8 cellular contexts compared by ENCODE assay signal in the genomic region with DNA sequence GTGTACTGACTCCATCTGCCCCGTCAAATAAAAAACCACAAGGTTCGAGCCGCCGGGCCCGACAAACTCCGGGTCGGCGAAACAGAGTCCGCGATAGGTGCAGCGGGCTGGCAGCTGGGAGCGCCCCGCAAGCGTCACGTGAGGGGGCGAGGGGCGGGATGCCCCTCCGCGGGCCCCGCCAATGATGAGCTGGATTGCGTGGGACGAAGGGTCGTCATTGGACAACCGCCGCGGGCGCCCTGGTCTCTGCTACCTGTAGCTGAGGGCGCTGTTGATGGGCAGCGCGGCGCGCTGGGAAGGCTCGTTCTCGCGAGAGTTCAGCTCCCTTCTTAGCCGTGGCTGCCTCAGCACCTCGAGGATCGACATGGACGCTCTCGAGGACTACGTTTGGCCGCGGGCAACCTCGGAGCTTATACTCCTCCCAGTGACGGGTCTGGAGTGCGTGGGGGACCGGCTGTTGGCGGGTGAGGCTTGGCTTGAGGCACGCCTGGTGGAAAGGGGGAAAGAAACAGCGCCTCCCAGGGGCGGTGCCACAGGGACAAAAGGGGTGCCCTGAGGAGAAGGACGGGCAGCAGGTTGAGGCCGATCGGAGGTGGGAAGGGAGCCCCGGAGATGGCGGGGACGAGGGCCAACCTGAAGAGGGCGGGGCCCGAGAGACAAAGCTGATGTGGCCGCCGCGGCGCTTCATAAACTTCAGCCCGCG. TPM values are rescaled to one million over a fixed set of nuclear protein-coding genes. Genes with fewer than 3 reads are reported as not detected.
DNase-seq lines count a peak whose midpoint lies in the region; ATAC-seq, FAIRE-seq and TF ChIP-seq lines count a peak whose summit lies in the region.

A gene with protein sequence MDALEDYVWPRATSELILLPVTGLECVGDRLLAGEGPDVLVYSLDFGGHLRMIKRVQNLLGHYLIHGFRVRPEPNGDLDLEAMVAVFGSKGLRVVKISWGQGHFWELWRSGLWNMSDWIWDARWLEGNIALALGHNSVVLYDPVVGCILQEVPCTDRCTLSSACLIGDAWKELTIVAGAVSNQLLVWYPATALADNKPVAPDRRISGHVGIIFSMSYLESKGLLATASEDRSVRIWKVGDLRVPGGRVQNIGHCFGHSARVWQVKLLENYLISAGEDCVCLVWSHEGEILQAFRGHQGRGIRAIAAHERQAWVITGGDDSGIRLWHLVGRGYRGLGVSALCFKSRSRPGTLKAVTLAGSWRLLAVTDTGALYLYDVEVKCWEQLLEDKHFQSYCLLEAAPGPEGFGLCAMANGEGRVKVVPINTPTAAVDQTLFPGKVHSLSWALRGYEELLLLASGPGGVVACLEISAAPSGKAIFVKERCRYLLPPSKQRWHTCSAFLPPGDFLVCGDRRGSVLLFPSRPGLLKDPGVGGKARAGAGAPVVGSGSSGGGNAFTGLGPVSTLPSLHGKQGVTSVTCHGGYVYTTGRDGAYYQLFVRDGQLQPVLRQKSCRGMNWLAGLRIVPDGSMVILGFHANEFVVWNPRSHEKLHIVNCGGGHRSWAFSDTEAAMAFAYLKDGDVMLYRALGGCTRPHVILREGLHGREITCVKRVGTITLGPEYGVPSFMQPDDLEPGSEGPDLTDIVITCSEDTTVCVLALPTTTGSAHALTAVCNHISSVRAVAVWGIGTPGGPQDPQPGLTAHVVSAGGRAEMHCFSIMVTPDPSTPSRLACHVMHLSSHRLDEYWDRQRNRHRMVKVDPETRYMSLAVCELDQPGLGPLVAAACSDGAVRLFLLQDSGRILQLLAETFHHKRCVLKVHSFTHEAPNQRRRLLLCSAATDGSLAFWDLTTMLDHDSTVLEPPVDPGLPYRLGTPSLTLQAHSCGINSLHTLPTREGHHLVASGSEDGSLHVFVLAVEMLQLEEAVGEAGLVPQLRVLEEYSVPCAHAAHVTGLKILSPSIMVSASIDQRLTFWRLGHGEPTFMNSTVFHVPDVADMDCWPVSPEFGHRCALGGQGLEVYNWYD (plus strand): TSS at position 324 of the 703 bp plus-strand sequence. CDS start 41 bp downstream, at position 365.

- H2AFZ ChIP-seq in SU-DHL-6 (ENCODE audit: low read depth, low read length, severe bottlenecking): peak within 1 kb of the TSS; percentile 82

- peaks cover 29% of the 10 kb centered on the region for H3K79me2 ChIP-seq in SU-DHL-6 (ENCODE audit: insufficient read depth, low read length)

- peaks cover 0 to 16% (median 7%) of the 10 kb centered on the region in 3 donors for H3K4me1 ChIP-seq in pancreas
- peaks cover 0 to 23% (median 18%) of the 10 kb centered on the region in 4 donors for H3K4me1 ChIP-seq in tibial artery

- H3K4me3 ChIP-seq in SU-DHL-6 (ENCODE audit: insufficient read depth, low read length, poor library complexity, severe bottlenecking): peak within 1 kb of the TSS; percentile 90
- peak within 1 kb of the TSS; percentile 57 to 75 (median 60) for H3K4me3 ChIP-seq in pancreas
- H3K4me3 ChIP-seq in tibial artery: peak within 1 kb of the TSS; percentile 72 to 77

- peaks cover 6% of the 10 kb centered on the region; the same call in 1 of the 2 replicates for H4K20me1 ChIP-seq in SU-DHL-6 (ENCODE audit: low read depth, low read length)

- H3K9me3 ChIP-seq in SU-DHL-6 (ENCODE audit: insufficient read depth, low read length) (no peaks in the 10 kb centered on the region), pancreas (no peaks in the 10 kb centered on the region), tibial artery (no peaks in the 10 kb centered on the region)

- peak within 1 kb of the TSS; percentile 88 for H3K4me2 ChIP-seq in SU-DHL-6 (ENCODE audit: low read depth, low read length, poor library complexity, severe bottlenecking)

- TF ChIP-seq CTCF in GM12873 (IDR thresholded peaks at IDR 0.05; ENCODE audit: insufficient read depth, low read depth, low read length, missing control alignments) (peak; percentile 48), SU-DHL-6 (IDR thresholded peaks at IDR 0.05; ENCODE audit: insufficient read depth, low read length, poor library complexity, severe bottlenecking) (peak; percentile 36), pancreas (IDR thresholded peaks at IDR 0.05) (peak in 1 of 4 donors; percentile 17), tibial artery (IDR thresholded peaks at IDR 0.05) (peak; percentile 14 to 39)

- DNase-seq in NCI-H128 (lab: John Stamatoyannopoulos, UW; ENCODE audit: unreplicated experiment) (peak; percentile 96), Right ventricle myocardium superior (peak; percentile 99), pancreas (peak; percentile 97 to 99 (median 98)), tibial artery (peak; percentile 98 to 99)
- DNase-seq in activated naive CD8-positive, alpha-beta T cell treated with anti-CD3 and anti-CD28 coated beads, Interleukin-2, amount 50 U/mL, for 16 hours (ENCODE audit: low read depth, low spot score): peak; percentile 93

- FAIRE-seq in pancreas (lab: Jason Lieb, UNC): no peak

- ATAC-seq in HG02759 (IDR thresholded peaks at IDR 0.05; ENCODE audit: unreplicated experiment) (peak; percentile 90), Right ventricle myocardium superior (ENCODE audit: poor library complexity) (peak; percentile 92), pancreas (peak; percentile 90 to 95 (median 91))

- H3K9ac ChIP-seq in SU-DHL-6 (ENCODE audit: low read length): peak within 1 kb of the TSS; percentile 99

- no peaks in the 10 kb centered on the region for H3K27me3 ChIP-seq in SU-DHL-6 (ENCODE audit: low read length)
- no peaks in the 10 kb centered on the region for H3K27me3 ChIP-seq in pancreas
- no peaks in the 10 kb centered on the region for H3K27me3 ChIP-seq in tibial artery

- H3K36me3 ChIP-seq in SU-DHL-6 (ENCODE audit: low read length): no peaks in the 10 kb centered on the region
- no peaks in the 10 kb centered on the region for H3K36me3 ChIP-seq in pancreas
- H3K36me3 ChIP-seq in tibial artery: peaks cover 0 to 39% (median 9%) of the 10 kb centered on the region in 3 donors

- H3F3A ChIP-seq in SU-DHL-6 (ENCODE audit: insufficient read depth): peaks cover 7% of the 10 kb centered on the region; the same call in 1 of the 2 replicates

- intact Hi-C loops in Right ventricle myocardium superior (cut with DNase I): no loop called here
- intact Hi-C loops in pancreas (cut with DNase I): no loop called here
- intact Hi-C loops in tibial artery (cut with DNase I; ENCODE audit: low total_unique reads): no loop called here

- WGBS in pancreas, 2 donors: 0% methylated on average over 65 of the region's 65 CpGs

- H3K27ac ChIP-seq in SU-DHL-6 (ENCODE audit: low read depth, low read length) (peak within 1 kb of the TSS; percentile 82), pancreas (peak within 1 kb of the TSS; percentile 82 to 96 (median 88)), tibial artery (peak within 1 kb of the TSS; percentile 92 to 97)

- H3K9me2 ChIP-seq in SU-DHL-6 (replicated peaks; ENCODE audit: insufficient read depth, low read length): no peaks in the 10 kb centered on the region

RNA-seq across cellular contexts. Expression of the gene that starts here (rescaled TPM):
- total RNA-seq in Right ventricle myocardium superior (71.6 TPM), pancreas (100 to 1,000 TPM in 1 of 6 donors, 10 to 100 TPM in 5; 57.1 to 155 (median 83.4) TPM)
- polyA plus RNA-seq in pancreas: 100 to 1,000 TPM; 271 to 374 TPM

Comparison
In these comparisons a context has a peak if more than half of its experiments do, and no peak if none do; other contexts are left out.
1. Peak in every context shown above with its lines: DNase-seq, ATAC-seq, H3K4me3 ChIP-seq and H3K27ac ChIP-seq.